ENCODE assay signal across 1 cellular context in the genomic region with DNA sequence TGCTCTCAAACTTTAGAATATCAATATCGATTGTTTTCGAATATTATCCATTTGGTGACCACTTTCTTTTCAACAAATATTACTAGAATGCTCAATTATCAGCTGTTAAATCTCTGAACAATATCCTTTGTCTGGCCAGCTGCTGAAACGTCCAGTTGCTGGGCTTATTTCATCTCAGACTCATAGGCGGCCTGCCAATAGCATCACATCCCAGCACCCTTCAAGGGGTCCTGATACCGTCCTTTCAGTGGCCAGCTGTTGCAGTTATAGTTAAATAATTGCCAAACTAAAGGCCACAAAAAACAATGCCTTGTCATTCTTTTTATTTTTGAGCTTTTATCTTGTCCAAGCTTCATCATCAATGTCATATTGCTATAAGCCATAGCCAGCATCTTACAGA.
TF ChIP-seq lines count a peak whose summit lies in the region.

No MANE protein-coding gene starts in this region.

TF ChIP-seq in neural cell, 6 proteins besides CTCF, POLR2A, EP300 and RAD21 (continued from another document):
- TF ChIP-seq, protein P1, sequence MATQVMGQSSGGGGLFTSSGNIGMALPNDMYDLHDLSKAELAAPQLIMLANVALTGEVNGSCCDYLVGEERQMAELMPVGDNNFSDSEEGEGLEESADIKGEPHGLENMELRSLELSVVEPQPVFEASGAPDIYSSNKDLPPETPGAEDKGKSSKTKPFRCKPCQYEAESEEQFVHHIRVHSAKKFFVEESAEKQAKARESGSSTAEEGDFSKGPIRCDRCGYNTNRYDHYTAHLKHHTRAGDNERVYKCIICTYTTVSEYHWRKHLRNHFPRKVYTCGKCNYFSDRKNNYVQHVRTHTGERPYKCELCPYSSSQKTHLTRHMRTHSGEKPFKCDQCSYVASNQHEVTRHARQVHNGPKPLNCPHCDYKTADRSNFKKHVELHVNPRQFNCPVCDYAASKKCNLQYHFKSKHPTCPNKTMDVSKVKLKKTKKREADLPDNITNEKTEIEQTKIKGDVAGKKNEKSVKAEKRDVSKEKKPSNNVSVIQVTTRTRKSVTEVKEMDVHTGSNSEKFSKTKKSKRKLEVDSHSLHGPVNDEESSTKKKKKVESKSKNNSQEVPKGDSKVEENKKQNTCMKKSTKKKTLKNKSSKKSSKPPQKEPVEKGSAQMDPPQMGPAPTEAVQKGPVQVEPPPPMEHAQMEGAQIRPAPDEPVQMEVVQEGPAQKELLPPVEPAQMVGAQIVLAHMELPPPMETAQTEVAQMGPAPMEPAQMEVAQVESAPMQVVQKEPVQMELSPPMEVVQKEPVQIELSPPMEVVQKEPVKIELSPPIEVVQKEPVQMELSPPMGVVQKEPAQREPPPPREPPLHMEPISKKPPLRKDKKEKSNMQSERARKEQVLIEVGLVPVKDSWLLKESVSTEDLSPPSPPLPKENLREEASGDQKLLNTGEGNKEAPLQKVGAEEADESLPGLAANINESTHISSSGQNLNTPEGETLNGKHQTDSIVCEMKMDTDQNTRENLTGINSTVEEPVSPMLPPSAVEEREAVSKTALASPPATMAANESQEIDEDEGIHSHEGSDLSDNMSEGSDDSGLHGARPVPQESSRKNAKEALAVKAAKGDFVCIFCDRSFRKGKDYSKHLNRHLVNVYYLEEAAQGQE (IDR thresholded peaks at IDR 0.05; ENCODE audit: borderline replicate concordance) = no peak
